2 cellular contexts compared by ENCODE assay signal in genomic region chr10:132749428-132749780, GRCh38.
TF ChIP-seq lines count a peak whose summit lies in the region.

No MANE protein-coding gene starts in this region.

TF ChIP-seq in GM23338, 12 proteins besides CTCF, POLR2A, EP300 and RAD21 (continued from another document):
- TF ChIP-seq ZNF462 (CRISPR knock-in tag; IDR thresholded peaks at IDR 0.05) (no peak), REST (IDR thresholded peaks at IDR 0.05; ENCODE audit: unreplicated experiment) (no peak), POLR2AphosphoS5 (IDR thresholded peaks at IDR 0.05; ENCODE audit: low read depth) (no peak), ZNF114 (CRISPR knock-in tag; IDR thresholded peaks at IDR 0.05) (no peak)
TF ChIP-seq in GM23338: peak in this region for 0.

TF ChIP-seq in WTC11, 78 proteins besides CTCF, POLR2A, EP300 and RAD21 (continued from another document):
- TF ChIP-seq CREB1 (CRISPR knock-in tag; IDR thresholded peaks at IDR 0.05) (no peak), USF2 (CRISPR knock-in tag; IDR thresholded peaks at IDR 0.05) (no peak), SOX15 (CRISPR knock-in tag; IDR thresholded peaks at IDR 0.05) (no peak)
TF ChIP-seq in WTC11: peak in this region for 0.
